In the genomic region with DNA sequence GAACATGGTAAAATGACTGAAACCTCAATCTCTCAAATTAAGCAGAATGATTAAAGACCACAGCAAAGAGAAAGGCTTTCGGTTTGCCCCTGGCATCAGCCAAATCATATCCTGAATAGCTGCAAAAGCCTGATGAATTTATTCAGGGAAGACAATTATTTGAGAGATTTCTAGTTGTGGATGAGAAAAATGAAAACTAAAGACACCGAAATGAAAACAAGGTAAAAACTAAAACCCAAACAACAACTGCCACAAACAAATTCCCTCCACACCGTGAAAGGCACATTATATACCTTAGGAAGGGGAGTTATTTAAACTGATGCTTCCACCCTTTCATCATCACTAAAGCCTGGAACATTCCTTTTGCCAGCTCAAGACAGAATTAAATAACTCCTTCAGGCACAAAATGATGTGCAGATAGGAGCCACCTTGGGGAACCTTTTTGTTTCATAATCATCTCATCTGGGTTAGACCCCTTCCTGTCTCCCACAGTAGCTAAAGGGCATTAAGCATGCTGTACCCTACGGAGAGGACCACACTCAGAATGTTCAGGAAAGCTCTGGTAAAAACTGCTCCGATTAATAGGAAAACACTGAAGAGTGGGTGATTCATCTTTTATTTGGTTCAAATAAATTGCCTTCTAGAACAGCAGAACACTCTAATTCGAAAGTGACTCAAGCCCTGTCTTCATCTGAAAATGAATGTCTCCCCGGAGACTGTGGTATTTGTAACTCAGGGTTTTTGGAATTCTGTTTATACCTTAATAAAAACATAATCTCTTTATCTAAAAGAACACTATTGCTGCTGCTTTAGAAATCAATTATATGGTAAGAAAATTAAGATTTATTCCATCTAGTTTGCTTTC, we compare ENCODE assay signal across 8 cellular contexts. TPM values are rescaled to one million over a fixed set of nuclear protein-coding genes. Genes with fewer than 3 reads are reported as not detected.
DNase-seq lines count a peak whose midpoint lies in the region; ATAC-seq and TF ChIP-seq lines count a peak whose summit lies in the region.

No MANE protein-coding gene starts in this region.

- ATAC-seq in right cardiac atrium = no peak
- no peak for ATAC-seq in HG02884 (IDR thresholded peaks at IDR 0.05; ENCODE audit: unreplicated experiment)

- in situ Hi-C loops in astrocyte of the cerebellum (cut with HindIII; ENCODE audit: low sequenced_read_pairs) = loop anchor here (5.0 to 10.0 kb wide), 2 partner anchors 207 to 315 kb away; no protein-coding TSS in a partner anchor

- intact Hi-C loops in right cardiac atrium (cut with DNase I) = loop anchor here (5.0 to 10.0 kb wide), 8 partner anchors 207 to 617 kb away; a partner anchor contains a TSS

- DNase-seq in AG09309 (ENCODE audit: low read depth) = peak; percentile 61
- DNase-seq in HS-5 (ENCODE audit: low read depth) = peak; percentile 56
- peak; percentile 31 for DNase-seq in astrocyte of the cerebellum (ENCODE audit: low read depth)
- DNase-seq in activated CD4-positive, CD25-positive, alpha-beta regulatory T cell (lab: John Stamatoyannopoulos, UW) = no peak
- DNase-seq in right cardiac atrium = no peak
- DNase-seq in DMS 273 treated with DMSO at 0.1 percent for 48 hours (lab: John Stamatoyannopoulos, UW) = no peak

- H3K27me3 ChIP-seq in muscle layer of duodenum (ENCODE audit: low read depth, low read length) (no peaks in the 10 kb centered on the region), right cardiac atrium (ENCODE audit: control insufficient read depth, insufficient read depth) (no peaks in the 10 kb centered on the region)

- 61% methylated on average over 7 of the region's 7 CpGs for WGBS in right cardiac atrium

- peaks cover 0 to 4% of the 10 kb centered on the region in 2 donors for H3K4me1 ChIP-seq in muscle layer of duodenum (ENCODE audit: control insufficient read depth in 1 of 2, insufficient read depth in 2 of 2, low read length in 2 of 2)
- H3K4me1 ChIP-seq in right cardiac atrium (ENCODE audit: control insufficient read depth, insufficient read depth, low read length) = no peaks in the 10 kb centered on the region

- H3K9me3 ChIP-seq in muscle layer of duodenum (ENCODE audit: control insufficient read depth in 1 of 2, low read length in 2 of 2) = no peaks in the 10 kb centered on the region
- H3K9me3 ChIP-seq in right cardiac atrium (ENCODE audit: control insufficient read depth, low read length) = no peaks in the 10 kb centered on the region

- TF ChIP-seq CTCF in AG09309 (IDR thresholded peaks at IDR 0.05; ENCODE audit: control insufficient read depth, insufficient read depth, low read depth, low read length, missing control alignments) (no peak), astrocyte of the cerebellum (IDR thresholded peaks at IDR 0.05; ENCODE audit: low read depth, low read length, missing control alignments) (no peak)

- H3K4me3 ChIP-seq in AG09309 (ENCODE audit: control insufficient read depth, low read depth, low read length) (peak overlapping the region; percentile 6), astrocyte of the cerebellum (ENCODE audit: low read depth, low read length) (peak overlapping the region; percentile 43), muscle layer of duodenum (ENCODE audit: low read depth in 1 of 2, low read length in 2 of 2) (peak overlapping the region in 1 of 2 donors; percentile 53), right cardiac atrium (ENCODE audit: low read length) (no peak overlapping the region)

- peaks cover 14 to 37% of the 10 kb centered on the region in 2 donors for H3K36me3 ChIP-seq in muscle layer of duodenum (ENCODE audit: control insufficient read depth in 1 of 2, insufficient read depth in 2 of 2, low read length in 2 of 2)

- H3K27ac ChIP-seq in muscle layer of duodenum (ENCODE audit: low read length) (peak overlapping the region; percentile 27), right cardiac atrium (ENCODE audit: low read length) (no peak overlapping the region)

RNA-seq across cellular contexts. Expression of a gene that starts 9.1 kb away (rescaled TPM):
- not detected for total RNA-seq in right cardiac atrium
- not detected for polyA plus RNA-seq in right cardiac atrium

Comparison
In these comparisons a context has a peak if more than half of its experiments do, and no peak if none do; other contexts are left out.
1. DNase-seq: peak in AG09309 (single experiment), HS-5 (single experiment) and astrocyte of the cerebellum (single experiment); none in activated CD4-positive, CD25-positive, alpha-beta regulatory T cell (0 of 4), right cardiac atrium (0 of 3) and DMS 273 treated with DMSO at 0.1 percent for 48 hours (single experiment).